In genomic region chr15:66750609-66751008, GRCh38 we compare ENCODE assay signal across 24 cellular contexts. TPM values are rescaled to one million over a fixed set of nuclear protein-coding genes. Genes with fewer than 3 reads are reported as not detected.
A peak's percentile ranks its signal among the peaks of the same experiment; 100 is the strongest.
DNase-seq lines count a peak whose midpoint lies in the region; ATAC-seq, FAIRE-seq and TF ChIP-seq lines count a peak whose summit lies in the region.
"Had no signal": no experiment of that assay in that cellular context is flagged by ENCODE, and none has a peak within 500 bp of the region (broad histone marks: within the 10 kb centered on the region; RNA-seq: fewer than 3 reads in every experiment).

No MANE protein-coding gene starts in this region.

- no peak overlapping the region for H2AFZ ChIP-seq in IMR-90 (replicated peaks; ENCODE audit: low read length, poor library complexity)
- H2AFZ ChIP-seq in HepG2 (ENCODE audit: low read length) = no peak overlapping the region

- DNase-seq in Calu3 (no peak), IMR-90 (no peak), HepG2 (ENCODE audit: low spot score) (no peak), NCI-H2196 (lab: John Stamatoyannopoulos, UW; ENCODE audit: unreplicated experiment) (no peak), HuH-7.5 (ENCODE audit: low spot score) (no peak), GM19239 (ENCODE audit: insufficient read length, low spot score) (no peak)
- DNase-seq: activated CD4-positive, alpha-beta T cell treated with anti-CD3 and anti-CD28 coated beads for 48 hours; activated naive CD4-positive, alpha-beta T cell; activated T-cell treated with anti-CD3 and anti-CD28 coated beads, Interleukin-2, amount 50 U/mL, for 48 hours; brain microvascular endothelial cell; CD4-positive, alpha-beta memory T cell; DMS 273 treated with DMSO at 0.1 percent for 48 hours; KG1; NCI-H526 treated with DMSO at 0.1 percent for 48 hours; psoas muscle; SK-N-SH had no signal

- H3K14ac ChIP-seq in IMR-90 (replicated peaks; ENCODE audit: low read depth, low read length) = peak overlapping the region; percentile 75

- peak overlapping the region; percentile 81 for H3K4ac ChIP-seq in IMR-90 (ENCODE audit: low read depth, low read length)

- TF ChIP-seq RAD21 in IMR-90 (IDR thresholded peaks at IDR 0.05; ENCODE audit: low read length) (no peak), HepG2 (CRISPR knock-in tag; IDR thresholded peaks at IDR 0.05) (no peak)

- POLR2A ChIA-PET in IMR-90 (lab: Charles Lee; ENCODE audit: unreplicated experiment) = no interaction called here
- POLR2A ChIA-PET in HepG2 (lab: Yijun Ruan, JAX) = interaction anchor here (1.7 to 3.3 kb wide), 3 partner anchors 15 to 20 kb away, joined by 12 to 23 read pairs (median 14); no protein-coding TSS in a partner anchor

- in situ Hi-C loops in IMR-90 (cut with MboI; ENCODE audit: low sequenced_read_pairs) = no loop called here
- in situ Hi-C loops in HepG2 (cut with HindIII; ENCODE audit: extremely low pct_ligation_motif_present, low pct_unique_long_range_greater_than_20kb) = no loop called here

- WGBS in IMR-90 (ENCODE audit: extremely low coverage in 2 of 2, insufficient read length in 1 of 2), 2 experiments = no CpG with 5 or more reads among the region's 9 CpGs
- 94% methylated on average over 9 of the region's 9 CpGs for WGBS in HepG2 (ENCODE audit: low lambda C conversion rate)

- peaks cover 50% of the 10 kb centered on the region for H3K36me3 Mint-ChIP-seq in Calu3 (ENCODE audit: insufficient read depth, unreplicated experiment)

- no peak for TF ChIP-seq EP300 in HepG2 (IDR thresholded peaks at IDR 0.05; ENCODE audit: low read depth in 2 of 2, low read length in 2 of 2)
- TF ChIP-seq EP300 in HepG2 (CRISPR knock-in tag; IDR thresholded peaks at IDR 0.05; ENCODE audit: borderline replicate concordance) = no peak

- peak overlapping the region; percentile 71 for H2BK20ac ChIP-seq in IMR-90 (ENCODE audit: low read depth, low read length)

- H3K4me3 ChIP-seq in IMR-90 (ENCODE audit: insufficient read depth, low read depth, low read length) (no peak overlapping the region), HepG2 (replicated peaks in 1 of 3; ENCODE audit: insufficient read depth in 1 of 3, low read depth in 2 of 3, low read length in 3 of 3) (no peak overlapping the region), subcutaneous abdominal adipose tissue (ENCODE audit: low read depth in 1 of 5, low read length in 5 of 5) (no peak overlapping the region)
- H3K4me3 ChIP-seq: adrenal gland, coronary artery, gastroesophageal sphincter, lung, psoas muscle, skin epidermis had no signal

- H3K4me1 ChIP-seq in IMR-90 (ENCODE audit: control insufficient read depth, insufficient read depth, low read length) = peaks cover 48% of the 10 kb centered on the region
- peaks cover 67% of the 10 kb centered on the region for H3K4me1 ChIP-seq in HepG2 (ENCODE audit: insufficient read depth, low read length)
- H3K4me1 ChIP-seq in subcutaneous abdominal adipose tissue (ENCODE audit: control insufficient read depth in 5 of 5, insufficient read depth in 5 of 5, low read length in 5 of 5) = peaks cover 27 to 89% (median 85%) of the 10 kb centered on the region in 5 donors

- peak overlapping the region; percentile 1; the same call in 1 of the 3 replicates for H2BK15ac ChIP-seq in IMR-90 (ENCODE audit: low read depth, low read length)

- peaks cover 88% of the 10 kb centered on the region for H3K4me1 Mint-ChIP-seq in Calu3 (ENCODE audit: low read depth, unreplicated experiment)

- peak overlapping the region; percentile 34 for H2BK5ac ChIP-seq in IMR-90 (ENCODE audit: low read depth, low read length, poor library complexity, severe bottlenecking)

- H4K5ac ChIP-seq in IMR-90 (ENCODE audit: low read depth, low read length) = peak overlapping the region; percentile 27

- no peaks in the 10 kb centered on the region for H3K79me2 ChIP-seq in HepG2 (ENCODE audit: insufficient read depth, low read length)

- H4K20me1 ChIP-seq in IMR-90 (ENCODE audit: insufficient read depth, low read length) = peaks cover 3% of the 10 kb centered on the region; the same call in 1 of the 2 replicates
- H4K20me1 ChIP-seq in HepG2 (ENCODE audit: insufficient read depth, low read length) = no peaks in the 10 kb centered on the region

- H3K27ac Mint-ChIP-seq in Calu3 (ENCODE audit: unreplicated experiment) = peak overlapping the region; percentile 54

- intact Hi-C loops in Calu3 (cut with micrococcal nuclease; ENCODE audit: unreplicated experiment) (no loop called here), IMR-90 (cut with micrococcal nuclease) (no loop called here), HepG2 (cut with micrococcal nuclease; ENCODE audit: unreplicated experiment) (no loop called here)

- dilution Hi-C loops in IMR-90 (cut with HindIII; ENCODE audit: low sequenced_read_pairs, unreplicated experiment) = no loop called here

- peaks cover 6% of the 10 kb centered on the region for H3K9me3 Mint-ChIP-seq in Calu3 (ENCODE audit: low read depth, unreplicated experiment)

- TF ChIP-seq POLR2A in IMR-90 (IDR thresholded peaks at IDR 0.05; ENCODE audit: low read depth, low read length) (no peak), HepG2 (IDR thresholded peaks at IDR 0.05; ENCODE audit: insufficient read depth in 1 of 2, low read depth in 2 of 2, low read length in 2 of 2) (no peak)

- no peak overlapping the region for H3K56ac ChIP-seq in IMR-90 (ENCODE audit: extremely low read depth, insufficient read depth, low read length)

- BruUV-seq in Calu3 (replicated peaks; lab: Mats Ljungman, UMichigan) (no TSS peak), IMR-90 (replicated peaks; lab: Mats Ljungman, UMichigan) (no TSS peak), HepG2 (replicated peaks; lab: Mats Ljungman, UMichigan) (no TSS peak)

- H3K9ac ChIP-seq in IMR-90 (ENCODE audit: low read depth, low read length) = no peak overlapping the region
- no peak overlapping the region for H3K9ac ChIP-seq in HepG2 (ENCODE audit: insufficient read depth, low read depth, low read length)
- H3K9ac ChIP-seq in subcutaneous abdominal adipose tissue (ENCODE audit: low read length in 5 of 5) = peak overlapping the region in 1 of 5 donors; percentile 4
- H3K9ac ChIP-seq: SK-N-SH had no signal

- H3K4me3 Mint-ChIP-seq in Calu3 (ENCODE audit: low read depth, unreplicated experiment) = no peak overlapping the region

- peak overlapping the region; percentile 36 to 47 for H4K8ac ChIP-seq in IMR-90 (ENCODE audit: low read depth in 2 of 2, low read length in 2 of 2)

- no peaks in the 10 kb centered on the region for H3K27me3 Mint-ChIP-seq in Calu3 (ENCODE audit: unreplicated experiment)

- peak overlapping the region; percentile 91 for H2AK5ac ChIP-seq in IMR-90 (ENCODE audit: low read depth, low read length)

- peak overlapping the region; percentile 95; the same call in 1 of the 2 replicates for H3K27ac ChIP-seq in IMR-90 (ENCODE audit: insufficient read depth, low read length)
- peak overlapping the region; percentile 52 for H3K27ac ChIP-seq in HepG2 (ENCODE audit: extremely low read length, insufficient read depth, low read length)
- H3K27ac ChIP-seq in subcutaneous abdominal adipose tissue (ENCODE audit: low read depth, low read length) = peak overlapping the region; percentile 72
- H3K27ac ChIP-seq: brain microvascular endothelial cell, psoas muscle had no signal

- H3K4me2 ChIP-seq in IMR-90 (ENCODE audit: low read depth, low read length) = no peak overlapping the region
- H3K4me2 ChIP-seq in HepG2 (ENCODE audit: low read depth, low read length) = no peak overlapping the region
- H3K4me2 ChIP-seq: SK-N-SH had no signal

- peaks cover 39% of the 10 kb centered on the region for H3K9me1 ChIP-seq in IMR-90 (ENCODE audit: insufficient read depth, low read length)

- FAIRE-seq in HepG2 (lab: Jason Lieb, UNC) = no peak
- FAIRE-seq in GM19239 (lab: Jason Lieb, UNC) = no peak
- FAIRE-seq: islet of Langerhans, RCC 7860 had no signal

- H2AK9ac ChIP-seq in IMR-90 (replicated peaks; ENCODE audit: low read depth, low read length, poor library complexity) = peak overlapping the region; percentile 53

- peak overlapping the region; percentile 94 for H4K91ac ChIP-seq in IMR-90 (ENCODE audit: insufficient read depth, low read depth, low read length)

- H2BK120ac ChIP-seq in IMR-90 (ENCODE audit: low read depth, low read length) = peak overlapping the region; percentile 85

- TF ChIP-seq CTCF in Calu3 (IDR thresholded peaks at IDR 0.05; ENCODE audit: unreplicated experiment) (no peak), IMR-90 (conservative IDR thresholded peaks at IDR 0.05; ENCODE audit: low read depth, low read length) (no peak), HepG2 (CRISPR knock-in tag; IDR thresholded peaks at IDR 0.05) (no peak)

- H3K27me3 ChIP-seq in IMR-90 (ENCODE audit: control insufficient read depth, insufficient read depth, low read length) (no peaks in the 10 kb centered on the region), HepG2 (ENCODE audit: control insufficient read depth in 1 of 2, insufficient read depth in 2 of 2, low read length in 2 of 2) (no peaks in the 10 kb centered on the region), subcutaneous abdominal adipose tissue (ENCODE audit: control insufficient read depth in 5 of 5, insufficient read depth in 4 of 5, low read length in 5 of 5) (no peaks in the 10 kb centered on the region)
- H3K27me3 ChIP-seq: adrenal gland, brain microvascular endothelial cell, gastroesophageal sphincter had no signal

- peak overlapping the region; percentile 79; the same call in 1 of the 2 replicates for H3K23ac ChIP-seq in IMR-90 (ENCODE audit: low read depth, low read length)

- H3K18ac ChIP-seq in IMR-90 (ENCODE audit: low read depth, low read length) = no peak overlapping the region

- H3K9me3 ChIP-seq in IMR-90 (ENCODE audit: control insufficient read depth, insufficient read depth, low read length) (peaks cover 4% of the 10 kb centered on the region; the same call in 1 of the 2 replicates), HepG2 (ENCODE audit: low read length) (peaks cover 10% of the 10 kb centered on the region), subcutaneous abdominal adipose tissue (ENCODE audit: control insufficient read depth in 5 of 5, low read length in 5 of 5) (peaks cover 0 to 9% (median 7%) of the 10 kb centered on the region in 5 donors)

- ATAC-seq in IMR-90 (ENCODE audit: low read depth) = no peak
- ATAC-seq in HepG2 = peak; percentile 22
- ATAC-seq: gastroesophageal sphincter had no signal

- CTCF ChIA-PET in Calu3 (lab: Charles Lee) (interaction anchor here (0.9 to 2.4 kb wide), 3 partner anchors 13 to 101 kb away, joined by 3 to 14 read pairs (median 4); no protein-coding TSS in a partner anchor), IMR-90 (lab: Yijun Ruan, JAX) (no interaction called here), HepG2 (lab: Yijun Ruan, JAX; ENCODE audit: low intra/inter-chr PET ratio, low total read pairs) (no interaction called here)

- H3K79me1 ChIP-seq in IMR-90 (ENCODE audit: low read depth in 1 of 2, low read length in 2 of 2) = peaks cover 76 to 90% of the 10 kb centered on the region in 2 experiments

- H3K36me3 ChIP-seq in IMR-90 (ENCODE audit: control insufficient read depth, insufficient read depth, low read length) (peaks cover 14% of the 10 kb centered on the region), HepG2 (replicated peaks in 1 of 2; ENCODE audit: control insufficient read depth in 1 of 2, insufficient read depth in 2 of 2, low read length in 2 of 2) (no peaks in the 10 kb centered on the region), subcutaneous abdominal adipose tissue (ENCODE audit: control insufficient read depth in 5 of 5, insufficient read depth in 5 of 5, low read length in 5 of 5) (peaks cover 0 to 7% (median 3%) of the 10 kb centered on the region in 5 donors)
- H3K36me3 ChIP-seq: adrenal gland, brain microvascular endothelial cell, gastroesophageal sphincter had no signal

RNA-seq across cellular contexts. Expression of gene SMAD6, which starts 48.6 kb away (rescaled TPM):
- total RNA-seq in Calu3 (2022) (49.6 and 58.6 TPM in 2 replicates), IMR-90 (2012; rRNA removed) (3.6 and 4.8 TPM in 2 replicates), HepG2 (2016; rRNA removed; fragmentation: Illumina TruSeq; extraction: Trizol) (2.6 and 4.4 TPM in 2 replicates)
- polyA plus RNA-seq in IMR-90 (2012; rRNA removed) (8.5 and 13.6 TPM in 2 replicates), HepG2 (2011; rRNA removed) (3.1 and 3.3 TPM in 2 replicates)
- 4.7 and 9.3 TPM in 2 replicates for polyA plus RNA-seq in IMR-90 (2012; cell fraction: cytosol; rRNA removed)
- 17.3 and 42.6 TPM in 2 replicates for polyA plus RNA-seq in IMR-90 (2012; cell fraction: nucleus; rRNA removed; ENCODE audit: low replicate concordance)
- 0.79 and 0.91 TPM in 2 replicates for total RNA-seq in HepG2 (2016; cell fraction: cytosol; rRNA removed; fragmentation: Illumina TruSeq; extraction: Trizol; ENCODE audit: low read depth)
- total RNA-seq in HepG2 (2016; cell fraction: insoluble cytoplasmic fraction; rRNA removed; fragmentation: Illumina TruSeq; extraction: Trizol) = 2.3 and 4.5 TPM in 2 replicates
- total RNA-seq in HepG2 (2016; cell fraction: membrane; rRNA removed; fragmentation: Illumina TruSeq; extraction: Trizol) = 2.0 and 2.2 TPM in 2 replicates
- 7.0 and 9.1 TPM in 2 replicates for total RNA-seq in HepG2 (2016; cell fraction: nucleus; rRNA removed; fragmentation: Illumina TruSeq; extraction: Trizol)
- 1.3 and 2.9 TPM in 2 replicates for polyA plus RNA-seq in HepG2 (2011; cell fraction: cytosol; rRNA removed)
- 6.7 and 14.1 TPM in 2 replicates for polyA plus RNA-seq in HepG2 (2011; cell fraction: nucleus; rRNA removed)
- 3.3 and 3.9 TPM in 2 replicates for polyA plus RNA-seq in HepG2 (2012)
- 1.1 and 2.0 TPM in 2 replicates for polyA plus RNA-seq in HepG2 (2016; cell fraction: cytosol; fragmentation: Illumina TruSeq; extraction: Trizol; ENCODE audit: low read depth)
- polyA plus RNA-seq in HepG2 (2016; cell fraction: insoluble cytoplasmic fraction; fragmentation: Illumina TruSeq; extraction: Trizol; ENCODE audit: low read depth) = 2.3 and 2.9 TPM in 2 replicates
- polyA plus RNA-seq in HepG2 (2016; cell fraction: membrane; fragmentation: Illumina TruSeq; extraction: Trizol; ENCODE audit: low read depth) = 1.5 and 2.1 TPM in 2 replicates
- 7.1 and 8.1 TPM in 2 replicates for polyA plus RNA-seq in HepG2 (2016; cell fraction: nucleus; fragmentation: Illumina TruSeq; extraction: Trizol; ENCODE audit: insufficient read depth, low read depth)
- polyA minus RNA-seq in HepG2 (2011; rRNA and poly(A)+ RNA removed; ENCODE audit: low replicate concordance) = 19.3 and 109 TPM in 2 replicates
- 5.3 and 5.6 TPM in 2 replicates for polyA minus RNA-seq in HepG2 (2011; cell fraction: cytosol; rRNA and poly(A)+ RNA removed)
- 11.7 and 25.1 TPM in 2 replicates for polyA minus RNA-seq in HepG2 (2011; cell fraction: nucleus; rRNA and poly(A)+ RNA removed)
- polyA plus RNA-seq: CD4-positive, alpha-beta memory T cell had no signal
